21 cellular contexts compared by ENCODE assay signal in genomic region chr9:94687451-94687850, GRCh38. TPM values are rescaled to one million over a fixed set of nuclear protein-coding genes. Genes with fewer than 3 reads are reported as not detected.
"Had no signal": no experiment of that assay in that cellular context is flagged by ENCODE, and none has a peak within 500 bp of the region (broad histone marks: within the 10 kb centered on the region; RNA-seq: fewer than 3 reads in every experiment).

No MANE protein-coding gene starts in this region.

- H3K4me1 Mint-ChIP-seq: activated CD8-positive, alpha-beta memory T cell treated with anti-CD3 and anti-CD28 coated beads, Interleukin-2, amount 10 ng/mL, durations not matched to agents 7 days and 5 days; activated naive CD4-positive, alpha-beta T cell treated with anti-CD3 and anti-CD28 coated beads, Interleukin-2, amount 10 ng/mL, durations not matched to agents 7 days and 5 days had no signal

- H3K4me3 Mint-ChIP-seq: activated CD8-positive, alpha-beta memory T cell treated with anti-CD3 and anti-CD28 coated beads, Interleukin-2, amount 10 ng/mL, durations not matched to agents 7 days and 5 days; activated naive CD4-positive, alpha-beta T cell treated with anti-CD3 and anti-CD28 coated beads, Interleukin-2, amount 10 ng/mL, durations not matched to agents 7 days and 5 days; endodermal cell; mesothelial cell of epicardium; stimulated activated naive CD8-positive, alpha-beta T cell treated with anti-CD3 and anti-CD28 coated beads, Interleukin-15, Interleukin-2, amounts not matched to agents 100 ng/mL and 50 ng/mL, for 24 hours; type B pancreatic cell had no signal

- ATAC-seq: activated CD8-positive, alpha-beta memory T cell treated with anti-CD3 and anti-CD28 coated beads, Interleukin-2, amount 10 ng/mL, durations not matched to agents 7 days and 5 days; gastrocnemius medialis; psoas muscle had no signal

- H3K36me3 Mint-ChIP-seq: activated CD8-positive, alpha-beta memory T cell treated with anti-CD3 and anti-CD28 coated beads, Interleukin-2, amount 10 ng/mL, durations not matched to agents 7 days and 5 days; activated naive CD4-positive, alpha-beta T cell treated with anti-CD3 and anti-CD28 coated beads, Interleukin-2, amount 10 ng/mL, durations not matched to agents 7 days and 5 days; mesothelial cell of epicardium; type B pancreatic cell had no signal

- DNase-seq: activated CD4-positive, alpha-beta T cell treated with anti-CD3 and anti-CD28 coated beads, Interleukin-2, amount 50 U/mL, for 48 hours; activated CD4-positive, CD25-positive, alpha-beta regulatory T cell treated with anti-CD3 and anti-CD28 coated beads, Interleukin-2, amount 50 U/mL, for 72 hours; activated CD8-positive, alpha-beta memory T cell treated with anti-CD3 and anti-CD28 coated beads, Interleukin-2, amount 10 ng/mL, durations not matched to agents 7 days and 5 days; activated naive CD4-positive, alpha-beta T cell treated with anti-CD3 and anti-CD28 coated beads, Interleukin-2, amount 10 ng/mL, durations not matched to agents 7 days and 5 days; activated T-cell treated with anti-CD3 and anti-CD28 coated beads, Interleukin-2, amount 50 U/mL, for 1 hour; endodermal cell; erythroblast; gastrocnemius medialis; heart left ventricle; left colon; psoas muscle; T-helper 9 cell had no signal

- H3K36me3 ChIP-seq: adrenal gland, cardiac muscle cell, gastrocnemius medialis, heart left ventricle, right lobe of liver, suprapubic skin had no signal

- H3K27me3 Mint-ChIP-seq: type B pancreatic cell had no signal

- H3K9me3 ChIP-seq: adrenal gland, gastrocnemius medialis, heart left ventricle, psoas muscle, right lobe of liver, suprapubic skin had no signal

- H3K4me3 ChIP-seq: adrenal gland, cardiac muscle cell, gastrocnemius medialis, heart left ventricle, lung, psoas muscle, right lobe of liver, suprapubic skin had no signal

- H3K27ac ChIP-seq: adrenal gland, cardiac muscle cell, psoas muscle, suprapubic skin had no signal

- H3K27ac Mint-ChIP-seq: activated CD8-positive, alpha-beta memory T cell treated with anti-CD3 and anti-CD28 coated beads, Interleukin-2, amount 10 ng/mL, durations not matched to agents 7 days and 5 days; activated naive CD4-positive, alpha-beta T cell treated with anti-CD3 and anti-CD28 coated beads, Interleukin-2, amount 10 ng/mL, durations not matched to agents 7 days and 5 days; endodermal cell; mesothelial cell of epicardium; stimulated activated naive CD8-positive, alpha-beta T cell treated with anti-CD3 and anti-CD28 coated beads, Interleukin-15, Interleukin-2, amounts not matched to agents 100 ng/mL and 50 ng/mL, for 24 hours; type B pancreatic cell had no signal

- H3K9me3 Mint-ChIP-seq: activated naive CD4-positive, alpha-beta T cell treated with anti-CD3 and anti-CD28 coated beads, Interleukin-2, amount 10 ng/mL, durations not matched to agents 7 days and 5 days; endodermal cell; stimulated activated naive CD8-positive, alpha-beta T cell treated with anti-CD3 and anti-CD28 coated beads, Interleukin-15, Interleukin-2, amounts not matched to agents 100 ng/mL and 50 ng/mL, for 24 hours; type B pancreatic cell had no signal

- H3K4me1 ChIP-seq: adrenal gland, gastrocnemius medialis, suprapubic skin had no signal

RNA-seq across cellular contexts. Expression of gene FBP1, which starts 48.1 kb away (rescaled TPM):
- polyA plus RNA-seq: neural cell had no signal
